In the genomic region with DNA sequence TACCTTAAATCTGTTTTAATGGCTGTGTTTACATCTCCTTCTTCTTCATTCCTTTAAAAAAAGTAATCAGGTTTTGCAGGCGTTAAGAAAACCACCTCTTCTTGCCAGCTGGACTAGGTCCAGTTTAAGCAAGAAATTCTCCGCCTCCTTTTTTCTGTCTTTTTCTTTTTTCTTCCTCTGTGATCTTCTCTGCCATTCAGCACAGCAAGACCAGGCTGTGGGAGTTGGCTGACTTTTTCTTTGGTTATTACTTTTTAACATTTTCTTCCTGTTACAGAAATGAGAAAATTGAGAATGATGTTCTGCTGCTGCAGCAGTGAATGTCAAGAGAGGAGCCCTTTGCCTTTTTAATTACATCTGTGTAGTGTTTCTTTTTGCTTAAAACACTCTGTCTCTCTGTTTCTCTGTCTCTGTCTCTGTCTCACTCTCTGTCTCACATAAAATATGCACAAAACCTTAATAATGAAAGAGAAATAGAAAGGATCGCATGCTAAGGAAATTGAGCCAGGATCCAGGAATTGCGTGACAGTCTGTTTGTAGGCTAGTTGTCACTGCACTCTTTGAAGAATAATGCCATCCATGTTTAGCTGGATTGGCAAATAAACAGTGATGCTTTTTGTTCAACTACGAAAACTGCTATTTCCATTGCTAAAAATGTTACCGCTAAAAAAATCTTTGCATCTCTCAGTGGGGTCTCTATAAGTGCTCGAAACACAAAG, we compare ENCODE assay signal across 12 cellular contexts.
DNase-seq lines count a peak whose midpoint lies in the region; ATAC-seq, FAIRE-seq and TF ChIP-seq lines count a peak whose summit lies in the region.
"Had no signal": no experiment of that assay in that cellular context is flagged by ENCODE, and none has a peak within 500 bp of the region (broad histone marks: within the 10 kb centered on the region; RNA-seq: fewer than 3 reads in every experiment).

No MANE protein-coding gene starts in this region.

- no peak for TF ChIP-seq CTCF in endothelial cell of umbilical vein (IDR thresholded peaks at IDR 0.05; ENCODE audit: extremely low read depth in 1 of 2, insufficient read depth in 1 of 2, low read depth in 1 of 2, low read length in 2 of 2)

- no peaks in the 10 kb centered on the region for H4K20me1 ChIP-seq in endothelial cell of umbilical vein (replicated peaks; ENCODE audit: control insufficient read depth, extremely low read depth, insufficient read depth, low read length)

- H3K4me3 ChIP-seq in SJSA1 (peak overlapping the region; percentile 7), endothelial cell of umbilical vein (replicated peaks in 1 of 3; ENCODE audit: insufficient read depth in 1 of 3, low read depth in 1 of 3, low read length in 3 of 3) (no peak overlapping the region)
- H3K4me3 ChIP-seq: thyroid gland had no signal

- no peak overlapping the region for H2AFZ ChIP-seq in endothelial cell of umbilical vein (ENCODE audit: low read depth, low read length)

- H3K9me3 ChIP-seq in SJSA1 (replicated peaks) (no peaks in the 10 kb centered on the region), endothelial cell of umbilical vein (replicated peaks; ENCODE audit: control insufficient read depth, insufficient read depth, low read length) (no peaks in the 10 kb centered on the region)
- H3K9me3 ChIP-seq: thyroid gland had no signal

- intact Hi-C loops in endothelial cell of umbilical vein (cut with micrococcal nuclease): no loop called here

- H3K27me3 ChIP-seq in SJSA1 (replicated peaks) (no peaks in the 10 kb centered on the region), endothelial cell of umbilical vein (ENCODE audit: control insufficient read depth in 2 of 2, insufficient read depth in 2 of 2, low read length in 2 of 2) (no peaks in the 10 kb centered on the region)
- H3K27me3 ChIP-seq: thyroid gland had no signal

- no peaks in the 10 kb centered on the region for H3K9me1 ChIP-seq in endothelial cell of umbilical vein (replicated peaks; ENCODE audit: control insufficient read depth, extremely low read depth, insufficient read depth, low read length)

- dilution Hi-C loops in endothelial cell of umbilical vein (cut with MboI; ENCODE audit: extremely low pct_ligation_motif_present, low sequenced_read_pairs): no loop called here

- FAIRE-seq in endothelial cell of umbilical vein (lab: Jason Lieb, UNC): no peak

- H3K79me2 ChIP-seq in endothelial cell of umbilical vein (ENCODE audit: control insufficient read depth, insufficient read depth, low read length): no peaks in the 10 kb centered on the region

- CTCF ChIA-PET in endothelial cell of umbilical vein (lab: Charles Lee): interaction anchor here (1.0 to 1.4 kb wide), 3 partner anchors 30 to 234 kb away, joined by 3 read pairs; no protein-coding TSS in a partner anchor

- POLR2A ChIA-PET in endothelial cell of umbilical vein (lab: Charles Lee): no interaction called here

- H3K4me1 ChIP-seq in SJSA1 (replicated peaks) (peaks cover 76% of the 10 kb centered on the region), endothelial cell of umbilical vein (ENCODE audit: control insufficient read depth, extremely low read depth, insufficient read depth, low read length) (peaks cover 23% of the 10 kb centered on the region)
- H3K4me1 ChIP-seq: thyroid gland had no signal

- peak overlapping the region; percentile 78 for H3K27ac ChIP-seq in SJSA1
- no peak overlapping the region for H3K27ac ChIP-seq in endothelial cell of umbilical vein (ENCODE audit: insufficient read depth, low read depth, low read length)
- H3K27ac ChIP-seq: thyroid gland had no signal

- TF ChIP-seq POLR2A in endothelial cell of umbilical vein (IDR thresholded peaks at IDR 0.05; ENCODE audit: low read depth, low read length): no peak

- no TSS peak for BruUV-seq in endothelial cell of umbilical vein (replicated peaks; lab: Mats Ljungman, UMichigan)

- DNase-seq in GM03348 (ENCODE audit: low spot score): peak; percentile 12
- peak in 1 of 2 experiments; percentile 73 for DNase-seq in SJSA1 (ENCODE audit: low read depth in 1 of 2, low spot score in 2 of 2)
- no peak for DNase-seq in endothelial cell of umbilical vein (ENCODE audit: low read depth, low spot score)
- DNase-seq in putamen (ENCODE audit: low spot score): peak; percentile 43
- no peak for DNase-seq in NOMO-1 treated with DMSO at 0.1 percent for 48 hours (lab: John Stamatoyannopoulos, UW; ENCODE audit: unreplicated experiment)
- no peak for DNase-seq in UCSD-AML1 (lab: John Stamatoyannopoulos, UW; ENCODE audit: unreplicated experiment)
- no peak for DNase-seq in NCI-H524 (lab: John Stamatoyannopoulos, UW)
- DNase-seq: mesendoderm; NCI-H1417 treated with DMSO at 0.1 percent for 48 hours; NK-92 treated with Interleukin-12 subunit alpha and Interleukin-12 subunit beta, amount 100 ng/mL, for 24 hours; thyroid gland had no signal

- no peak overlapping the region for H3K9ac ChIP-seq in endothelial cell of umbilical vein (replicated peaks; ENCODE audit: extremely low read depth, insufficient read depth, low read length)

- no peak for ATAC-seq in esophagus mucosa

- H3K36me3 ChIP-seq in SJSA1 (peaks cover 28% of the 10 kb centered on the region), endothelial cell of umbilical vein (ENCODE audit: control insufficient read depth in 2 of 2, extremely low read depth in 1 of 2, insufficient read depth in 2 of 2, low read length in 2 of 2) (no peaks in the 10 kb centered on the region)
- H3K36me3 ChIP-seq: thyroid gland had no signal

- peak overlapping the region; percentile 29 for H3K4me2 ChIP-seq in endothelial cell of umbilical vein (ENCODE audit: insufficient read depth, low read length)

TF ChIP-seq in endothelial cell of umbilical vein, 7 proteins besides CTCF, POLR2A, EP300 and RAD21:
- TF ChIP-seq EZH2 (IDR thresholded peaks at IDR 0.05; ENCODE audit: borderline replicate concordance, low read depth, low read length, severe bottlenecking) (no peak), GATA2 (IDR thresholded peaks at IDR 0.05; ENCODE audit: insufficient read depth, insufficient read length, low read depth, low read length) (no peak), FOS (IDR thresholded peaks at IDR 0.05; ENCODE audit: borderline replicate concordance, insufficient read depth, low read length) (no peak)

Comparison
In these comparisons a context has a peak if more than half of its experiments do, and no peak if none do; other contexts are left out.
1. DNase-seq: peak in GM03348 (single experiment) and putamen (single experiment); none in endothelial cell of umbilical vein (single experiment), NOMO-1 treated with DMSO at 0.1 percent for 48 hours (single experiment), UCSD-AML1 (single experiment) and NCI-H524 (0 of 2).